Comparison of ENCODE assay signal across 16 cellular contexts in the genomic region with DNA sequence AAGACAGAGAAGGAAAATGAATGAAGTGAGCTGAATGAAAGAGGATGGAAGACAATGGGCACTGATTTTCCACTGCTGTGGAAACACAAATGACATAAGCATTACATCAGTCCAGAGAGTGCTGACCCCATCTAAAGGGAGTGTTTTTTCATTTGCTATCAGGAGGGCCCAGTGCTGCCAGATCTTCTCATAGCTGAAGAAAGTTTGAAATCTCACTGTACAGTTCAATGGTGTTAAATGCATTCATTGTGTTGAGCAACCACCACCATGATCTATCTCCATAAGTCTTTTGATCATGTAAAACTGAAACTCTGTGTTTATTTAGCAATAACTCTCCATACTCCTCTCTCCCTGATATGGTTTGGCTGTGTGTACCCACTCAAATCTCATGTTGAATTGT.
"Had no signal": no experiment of that assay in that cellular context is flagged by ENCODE, and none has a peak within 500 bp of the region (broad histone marks: within the 10 kb centered on the region; RNA-seq: fewer than 3 reads in every experiment).

No MANE protein-coding gene starts in this region.

- H3K27ac Mint-ChIP-seq: mesothelial cell of epicardium; natural killer cell; neural progenitor cell; stimulated activated naive B cell treated with anti-CD40 and anti-IgM and Interleukin-4, amounts not matched to agents 10 μg/mL and 1 μg/mL and 100 μg/mL, for 72 hours had no signal

- H3K36me3 ChIP-seq: gastroesophageal sphincter, neural progenitor cell, ovary, right atrium auricular region, sigmoid colon had no signal

- H3K9ac ChIP-seq: neural progenitor cell had no signal

- H3K9me3 Mint-ChIP-seq: natural killer cell; stimulated activated naive B cell treated with anti-CD40 and anti-IgM and Interleukin-4, amounts not matched to agents 10 μg/mL and 1 μg/mL and 100 μg/mL, for 72 hours had no signal

- H3K4me3 ChIP-seq: gastroesophageal sphincter, neural progenitor cell, ovary, right atrium auricular region, sigmoid colon, skin epidermis had no signal

- DNase-seq: glutamatergic neuron; islet precursor cell; natural killer cell; nucleus accumbens; ovary; sigmoid colon; stimulated activated CD4-positive, alpha-beta T cell treated with anti-CD3 and anti-CD28 coated beads, Interleukin-2, amount 100 ng/mL, for 24 hours; stimulated activated CD4-positive, alpha-beta T cell treated with anti-CD3 and anti-CD28 coated beads, Interleukin-4, amount 100 ng/mL, for 4 hours; stimulated activated naive B cell treated with anti-CD40 and anti-IgM and Interleukin-4, amounts not matched to agents 10 μg/mL and 1 μg/mL and 100 μg/mL, for 72 hours; trophoblast cell had no signal

- H3K4me3 Mint-ChIP-seq: mesothelial cell of epicardium; natural killer cell; neural progenitor cell; stimulated activated naive B cell treated with anti-CD40 and anti-IgM and Interleukin-4, amounts not matched to agents 10 μg/mL and 1 μg/mL and 100 μg/mL, for 72 hours had no signal

- ATAC-seq: gastroesophageal sphincter; left lobe of liver; natural killer cell; stimulated activated naive B cell treated with anti-CD40 and anti-IgM and Interleukin-4, amounts not matched to agents 10 μg/mL and 1 μg/mL and 100 μg/mL, for 72 hours had no signal

- H3K27me3 ChIP-seq: gastroesophageal sphincter, neural progenitor cell, ovary, right atrium auricular region, sigmoid colon had no signal

- H3K36me3 Mint-ChIP-seq: natural killer cell; neural progenitor cell; stimulated activated naive B cell treated with anti-CD40 and anti-IgM and Interleukin-4, amounts not matched to agents 10 μg/mL and 1 μg/mL and 100 μg/mL, for 72 hours had no signal

- H2AFZ ChIP-seq: neural progenitor cell had no signal

- H3K27ac ChIP-seq: gastroesophageal sphincter, neural progenitor cell, ovary, right atrium auricular region, sigmoid colon had no signal

- H3K9me3 ChIP-seq: gastroesophageal sphincter, ovary, right atrium auricular region, sigmoid colon had no signal

- H3K27me3 Mint-ChIP-seq: stimulated activated naive B cell treated with anti-CD40 and anti-IgM and Interleukin-4, amounts not matched to agents 10 μg/mL and 1 μg/mL and 100 μg/mL, for 72 hours had no signal
